In genomic region chr18:22250026-22250425, GRCh38 we compare ENCODE assay signal across 25 cellular contexts.
"Had no signal": no experiment of that assay in that cellular context is flagged by ENCODE, and none has a peak within 500 bp of the region (broad histone marks: within the 10 kb centered on the region; RNA-seq: fewer than 3 reads in every experiment).

No MANE protein-coding gene starts in this region.

- H3K9me3 Mint-ChIP-seq: mesothelial cell of epicardium; natural killer cell; nephron progenitor cell; neural progenitor cell; stimulated activated naive CD8-positive, alpha-beta T cell treated with anti-CD3 and anti-CD28 coated beads, Interleukin-15, Interleukin-2, amounts not matched to agents 100 ng/mL and 50 ng/mL, for 24 hours had no signal

- H3K4me1 Mint-ChIP-seq: naive B cell had no signal

- H3K4me1 ChIP-seq: neural progenitor cell, parathyroid adenoma, right lobe of liver, tibial nerve had no signal

- H3K27ac ChIP-seq: hepatocyte, left ventricle myocardium inferior, neural progenitor cell, neutrophil, parathyroid adenoma, right atrium auricular region, right lobe of liver, tibial nerve, upper lobe of left lung had no signal

- ATAC-seq: natural killer cell, right lobe of liver had no signal

- H3K4me3 ChIP-seq: hepatocyte, left ventricle myocardium inferior, lung, neural progenitor cell, right atrium auricular region, right lobe of liver, tibial nerve, upper lobe of left lung had no signal

- H3K36me3 ChIP-seq: left ventricle myocardium inferior, neural progenitor cell, neutrophil, right atrium auricular region, right lobe of liver, tibial nerve, upper lobe of left lung had no signal

- DNase-seq: islet precursor cell; left ventricle myocardium inferior; mesendoderm; naive B cell; natural killer cell; nephron progenitor cell; occipital lobe; right lobe of liver; stimulated activated CD4-positive, alpha-beta T cell treated with anti-CD3 and anti-CD28 coated beads, Interleukin-12 subunit alpha, Interleukin-12 subunit beta, amount 100 ng/mL, for 4 hours; stimulated activated CD4-positive, alpha-beta T cell treated with anti-CD3 and anti-CD28 coated beads, Interleukin-15, amount 100 ng/mL, for 24 hours; stimulated activated CD4-positive, alpha-beta T cell treated with anti-CD3 and anti-CD28 coated beads, Interleukin-2, amount 100 ng/mL, for 24 hours; stimulated activated CD4-positive, alpha-beta T cell treated with anti-CD3 and anti-CD28 coated beads, Interleukin-4, amount 100 ng/mL, for 1 hour; stimulated activated naive CD4-positive, alpha-beta T cell; substantia nigra; upper lobe of left lung had no signal

- H3K27ac Mint-ChIP-seq: mesothelial cell of epicardium; naive B cell; natural killer cell; neural progenitor cell; progenitor cell of endocrine pancreas; stimulated activated naive CD8-positive, alpha-beta T cell treated with anti-CD3 and anti-CD28 coated beads, Interleukin-15, Interleukin-2, amounts not matched to agents 100 ng/mL and 50 ng/mL, for 24 hours had no signal

- H3K4me3 Mint-ChIP-seq: mesothelial cell of epicardium; naive B cell; natural killer cell; nephron progenitor cell; neural progenitor cell; stimulated activated naive CD8-positive, alpha-beta T cell treated with anti-CD3 and anti-CD28 coated beads, Interleukin-15, Interleukin-2, amounts not matched to agents 100 ng/mL and 50 ng/mL, for 24 hours had no signal

- H3K9me3 ChIP-seq: left ventricle myocardium inferior, neutrophil, right atrium auricular region, right lobe of liver, tibial nerve, upper lobe of left lung had no signal

- H3K9ac ChIP-seq: neural progenitor cell, parathyroid adenoma had no signal

- H3K27me3 ChIP-seq: hepatocyte, neural progenitor cell, right atrium auricular region, right lobe of liver, tibial nerve, upper lobe of left lung had no signal

- H3K36me3 Mint-ChIP-seq: mesothelial cell of epicardium, naive B cell, natural killer cell, neural progenitor cell had no signal
